In genomic region chr13:68895696-68896095, GRCh38 we compare ENCODE assay signal across 26 cellular contexts.
"Had no signal": no experiment of that assay in that cellular context is flagged by ENCODE, and none has a peak within 500 bp of the region (broad histone marks: within the 10 kb centered on the region; RNA-seq: fewer than 3 reads in every experiment).

No MANE protein-coding gene starts in this region.

- ATAC-seq: heart right ventricle; left lobe of liver; naive thymus-derived CD4-positive, alpha-beta T cell; sciatic nerve; stimulated activated memory B cell treated with anti-CD40 and anti-IgM and Interleukin-4, amounts not matched to agents 10 μg/mL and 1 μg/mL and 100 μg/mL, for 72 hours; stimulated activated naive CD8-positive, alpha-beta T cell treated with anti-CD3 and anti-CD28 coated beads, Interleukin-15, Interleukin-2, amounts not matched to agents 100 U/mL and 50 U/mL, for 24 hours; upper lobe of right lung had no signal

- H3K4me3 ChIP-seq: coronary artery, esophagus squamous epithelium, heart right ventricle, prostate gland, right atrium auricular region, skin epidermis, spleen, thoracic aorta, tibial nerve, upper lobe of right lung, uterus had no signal

- H3K4me1 ChIP-seq: esophagus squamous epithelium, heart right ventricle, prostate gland, right atrium auricular region, spleen, tibial nerve, upper lobe of right lung, uterus had no signal

- H3K27me3 ChIP-seq: esophagus squamous epithelium, heart right ventricle, right atrium auricular region, spleen, tibial nerve, upper lobe of right lung had no signal

- H3K27ac ChIP-seq: coronary artery, esophagus squamous epithelium, heart right ventricle, prostate gland, right atrium auricular region, skin epidermis, spleen, thoracic aorta, tibial nerve, upper lobe of right lung, uterus had no signal

- DNase-seq: dermis blood vessel endothelial cell; effector memory CD4-positive, alpha-beta T cell; erythroblast; esophagus squamous epithelium; foreskin melanocyte; glutamatergic neuron; heart right ventricle; hippocampal formation; mesenchymal stem cell; midbrain; naive thymus-derived CD4-positive, alpha-beta T cell; nucleus accumbens; spleen; stimulated activated CD4-positive, alpha-beta T cell treated with anti-CD3 and anti-CD28 coated beads, Interleukin-4, amount 100 ng/mL, for 4 hours; stimulated activated naive CD8-positive, alpha-beta T cell treated with anti-CD3 and anti-CD28 coated beads, Interleukin-15, Interleukin-2, amounts not matched to agents 100 U/mL and 50 U/mL, for 24 hours; upper lobe of right lung; uterus had no signal

- H3K36me3 ChIP-seq: esophagus squamous epithelium, heart right ventricle, prostate gland, right atrium auricular region, spleen, thoracic aorta, tibial nerve, upper lobe of right lung, uterus had no signal
